ENCODE assay signal across 9 cellular contexts in the genomic region with DNA sequence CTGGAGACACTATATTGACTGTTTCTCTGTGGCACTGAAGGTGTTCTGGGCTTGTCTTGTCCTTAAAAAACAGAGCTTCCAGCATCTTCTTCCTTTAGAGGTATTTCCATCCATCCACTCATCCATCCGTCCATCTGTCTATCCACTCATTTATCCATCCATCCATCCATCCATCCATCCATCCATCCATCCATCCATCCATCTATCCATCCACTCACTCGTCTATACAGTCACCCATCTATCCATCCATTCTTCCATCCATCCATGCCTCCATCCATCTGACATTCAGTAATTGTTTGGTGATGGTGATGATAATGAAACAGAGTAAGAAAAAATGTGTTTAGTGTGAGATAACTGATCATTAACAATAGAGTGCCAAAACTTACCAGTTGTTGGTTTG.
"Had no signal": no experiment of that assay in that cellular context is flagged by ENCODE, and none has a peak within 500 bp of the region (broad histone marks: within the 10 kb centered on the region; RNA-seq: fewer than 3 reads in every experiment).

No MANE protein-coding gene starts in this region.

- H3K4me1 ChIP-seq: HAP-1 had no signal

- H3K27ac ChIP-seq: GM23248 had no signal

- H3K9me3 ChIP-seq: HAP-1 had no signal

- DNase-seq: GM23248, GOT3, H7, H9, HCEC 1CT, HFFc6 had no signal

- H3K36me3 ChIP-seq: HAP-1 had no signal

- H2AFZ ChIP-seq: GM23248, GM23338 had no signal

- ATAC-seq: GM23338, HCT116 had no signal

- H3K9ac ChIP-seq: GM23248 had no signal

- H3K4me3 ChIP-seq: GM23248, GM23338, HAP-1 had no signal

- H3K4me2 ChIP-seq: GM23338 had no signal
